Comparison of ENCODE assay signal across 22 cellular contexts in genomic region chr22:36907464-36907863, GRCh38. TPM values are rescaled to one million over a fixed set of nuclear protein-coding genes. Genes with fewer than 3 reads are reported as not detected.
A peak's percentile ranks its signal among the peaks of the same experiment; 100 is the strongest.
DNase-seq lines count a peak whose midpoint lies in the region; ATAC-seq, FAIRE-seq and TF ChIP-seq lines count a peak whose summit lies in the region.
"Had no signal": no experiment of that assay in that cellular context is flagged by ENCODE, and none has a peak within 500 bp of the region (broad histone marks: within the 10 kb centered on the region; RNA-seq: fewer than 3 reads in every experiment).

No MANE protein-coding gene starts in this region.

- 50% methylated on average over 3 of the region's 3 CpGs for WGBS in GM12878 (ENCODE audit: insufficient coverage, insufficient replicate concordance, low lambda C conversion rate, missing lambda C conversion rate)

- no peak for TF ChIP-seq EP300 in GM12878 (IDR thresholded peaks at IDR 0.05; ENCODE audit: borderline replicate concordance in 1 of 2, control insufficient read depth in 1 of 2, low read depth in 2 of 2, low read length in 2 of 2)

- CTCF ChIA-PET in GM12878 (lab: Yijun Ruan, JAX), result interaction anchor here (0.7 to 3.3 kb wide), 4 partner anchors 13 to 51 kb away, joined by 3 to 11 read pairs (median 4); no protein-coding TSS in a partner anchor

- no TSS peak for BruUV-seq in GM12878 (replicated peaks; lab: Mats Ljungman, UMichigan)

- H3K4me1 ChIP-seq in GM12878 (ENCODE audit: control insufficient read depth, insufficient read depth, low read length), result peaks cover 3% of the 10 kb centered on the region
- H3K4me1 ChIP-seq in osteoblast (ENCODE audit: insufficient read depth, low read length), result peaks cover 7% of the 10 kb centered on the region
- H3K4me1 ChIP-seq: Caco-2, HAP-1 had no signal

- H3K27ac ChIP-seq in GM12878 (ENCODE audit: control insufficient read depth, insufficient read depth) (no peak overlapping the region), osteoblast (ENCODE audit: low read depth, low read length) (no peak overlapping the region)
- H3K27ac ChIP-seq: C4-2B had no signal

- no peaks in the 10 kb centered on the region for H3K79me2 ChIP-seq in GM12878 (ENCODE audit: control insufficient read depth, insufficient read depth, low read length)
- no peaks in the 10 kb centered on the region for H3K79me2 ChIP-seq in osteoblast (ENCODE audit: insufficient read depth, low read length)

- no peaks in the 10 kb centered on the region for H3K36me3 ChIP-seq in GM12878 (ENCODE audit: control insufficient read depth in 2 of 2, insufficient read depth in 2 of 2, low read length in 1 of 2)
- no peaks in the 10 kb centered on the region for H3K36me3 ChIP-seq in osteoblast (ENCODE audit: insufficient read depth, low read length)
- H3K36me3 ChIP-seq: HAP-1 had no signal

- H3K9ac ChIP-seq in GM12878 (ENCODE audit: control insufficient read depth, insufficient read depth, low read length), result no peak overlapping the region

- no peak overlapping the region for H3K4me2 ChIP-seq in GM12878 (ENCODE audit: control insufficient read depth, insufficient read depth)
- no peak overlapping the region for H3K4me2 ChIP-seq in osteoblast (ENCODE audit: insufficient read depth, low read length)
- H3K4me2 ChIP-seq: GM23338 had no signal

- H4K20me1 ChIP-seq in GM12878 (ENCODE audit: control insufficient read depth, insufficient read depth) (no peaks in the 10 kb centered on the region), osteoblast (ENCODE audit: insufficient read depth, low read length) (no peaks in the 10 kb centered on the region)

- RAD21 ChIA-PET in GM12878 (lab: Charles Lee; ENCODE audit: unreplicated experiment), result interaction anchor here (0.8 to 1.6 kb wide), 6 partner anchors 12 to 69 kb away, joined by 3 to 6 read pairs (median 3); no protein-coding TSS in a partner anchor

- no peak overlapping the region for H2AFZ ChIP-seq in GM12878 (ENCODE audit: control insufficient read depth, low read depth, low read length)
- no peak overlapping the region for H2AFZ ChIP-seq in osteoblast (ENCODE audit: low read length)
- H2AFZ ChIP-seq: GM23338 had no signal

- SMC1A ChIA-PET in GM12878 (lab: Charles Lee; ENCODE audit: uncharacterized antibody, unreplicated experiment), result interaction anchor here (0.6 to 2.1 kb wide), 9 partner anchors 11 to 144 kb away, joined by 3 to 9 read pairs (median 3); no protein-coding TSS in a partner anchor

- peak; percentile 47 for ATAC-seq in GM12878
- no peak for ATAC-seq in GM19328 (IDR thresholded peaks at IDR 0.05; ENCODE audit: unreplicated experiment)
- ATAC-seq in Right ventricle myocardium inferior, result no peak
- ATAC-seq: CD8-positive, alpha-beta T cell; GM23338 had no signal

- H3K27me3 ChIP-seq in GM12878 (replicated peaks in 1 of 2; ENCODE audit: control insufficient read depth in 2 of 2, insufficient read depth in 2 of 2, low read length in 1 of 2) (no peaks in the 10 kb centered on the region), osteoblast (ENCODE audit: insufficient read depth, low read length) (peaks cover 34% of the 10 kb centered on the region)

- in situ Hi-C loops in GM12878 (cut with MboI), result no loop called here

- no peak for TF ChIP-seq RAD21 in GM12878 (IDR thresholded peaks at IDR 0.05; ENCODE audit: insufficient read depth, low read depth, low read length)

- no peak for TF ChIP-seq POLR2A in GM12878 (IDR thresholded peaks at IDR 0.05; ENCODE audit: low read depth, low read length)

- intact Hi-C loops in GM12878 (cut with micrococcal nuclease; ENCODE audit: unreplicated experiment), result no loop called here
- intact Hi-C loops in Right ventricle myocardium inferior (cut with DNase I), result no loop called here

- POLR2A ChIA-PET in GM12878 (lab: Charles Lee), result no interaction called here

- TF ChIP-seq CTCF in GM12878 (IDR thresholded peaks at IDR 0.05 in 2 of 3, conservative IDR thresholded peaks at IDR 0.05 in 1 of 3; ENCODE audit: control insufficient read depth in 2 of 3, extremely low read depth in 1 of 3, insufficient read depth in 1 of 3, low read depth in 3 of 3, low read length in 3 of 3) (no peak), osteoblast (IDR thresholded peaks at IDR 0.05; ENCODE audit: extremely low read depth, low read depth, low read length) (no peak)

- FAIRE-seq in GM19239 (lab: Jason Lieb, UNC) (peak; percentile 64), GM12878 (lab: Jason Lieb, UNC) (no peak)
- FAIRE-seq: GM12891, H54 had no signal

- DNase-seq in GM19239 (ENCODE audit: insufficient read length, low spot score) (no peak), GM12878 (ENCODE audit: low read depth, low spot score) (no peak), osteoblast (ENCODE audit: insufficient read length, low spot score, missing footprints) (peak; percentile 18), cortex of kidney (lab: John Stamatoyannopoulos, UW) (no peak), Right ventricle myocardium inferior (ENCODE audit: missing footprints) (no peak)
- DNase-seq: Caco-2; CD4-positive, CD25-positive, alpha-beta regulatory T cell; CD8-positive, alpha-beta T cell; DMS153; DND-41; EL; GDM1; HFFc6 had no signal

- no peak overlapping the region for H3K4me3 ChIP-seq in GM12878
- no peak overlapping the region for H3K4me3 ChIP-seq in osteoblast (ENCODE audit: insufficient read depth, low read length)
- H3K4me3 ChIP-seq: GM23338, HAP-1 had no signal

- H3K9me3 ChIP-seq in GM12878 (replicated peaks; ENCODE audit: control insufficient read depth, insufficient read depth, low read length) (no peaks in the 10 kb centered on the region; the same call in 2 of the 3 replicates), osteoblast (ENCODE audit: low read depth, low read length) (no peaks in the 10 kb centered on the region)
- H3K9me3 ChIP-seq: Caco-2, HAP-1 had no signal

TF ChIP-seq in GM12878, 131 proteins besides CTCF, POLR2A, EP300 and RAD21:
- TF ChIP-seq RAD51 (IDR thresholded peaks at IDR 0.05) (0 out of 2 replicates have a peak, but pooled peaks have one; percentile 11), IKZF1 (conservative IDR thresholded peaks at IDR 0.05) (no peak), NR2C2 (IDR thresholded peaks at IDR 0.05; ENCODE audit: borderline replicate concordance, control insufficient read depth, insufficient read length, low read depth) (no peak)

RNA-seq across cellular contexts. Expression of gene CSF2RB, which starts 6.0 kb away (rescaled TPM):
- total RNA-seq in GM12878 (2013; cell fraction: nucleolus; rRNA removed), result 70.3 and 76.1 TPM in 2 replicates
- total RNA-seq in GM12878 (2014; rRNA removed), result 9.4 and 10.1 TPM in 2 replicates
- 4.5 and 5.1 TPM in 2 replicates for total RNA-seq in GM12878 (2014; rRNA removed; fragmentation: Illumina TruSeq; extraction: Trizol)
- total RNA-seq in GM12878 (2021), result 8.9 and 9.4 TPM in 2 replicates
- polyA plus RNA-seq in GM12878 (2011; ENCODE audit: low read depth), result 3.2 TPM
- 11.2 and 12.5 TPM in 2 replicates for polyA plus RNA-seq in GM12878 (2011; rRNA removed)
- 9.3 and 12.2 TPM in 2 replicates for polyA plus RNA-seq in GM12878 (2011; cell fraction: cytosol; rRNA removed)
- polyA plus RNA-seq in GM12878 (2011; cell fraction: nucleus; rRNA removed), result 42.1 and 51.7 TPM in 2 replicates
- polyA plus RNA-seq in GM12878 (2012), result 8.3 and 8.6 TPM in 2 replicates
- polyA plus RNA-seq in GM12878 (2014; fragmentation: Illumina TruSeq; extraction: Trizol), result 3.3 and 5.6 TPM in 2 replicates
- 1 to 10 TPM in 1 of 2 experiments, under 1 TPM in 1; 0.82 to 1.5 TPM for polyA plus RNA-seq in GM12878 (2014; fragmentation: Nextera tagmentation; extraction: Ambion mirVana)
- 9.9 and 10.7 TPM in 2 replicates for polyA plus RNA-seq in GM12878 (2014; rRNA removed)
- polyA plus RNA-seq in GM12878 (2016; fragmentation: Nextera tagmentation; extraction: Ambion mirVana), result 1 to 10 TPM; 2.7 to 3.5 TPM
- 10.5 and 25.9 TPM in 2 replicates for polyA minus RNA-seq in GM12878 (2011; rRNA and poly(A)+ RNA removed)
- polyA minus RNA-seq in GM12878 (2011; cell fraction: cytosol; rRNA and poly(A)+ RNA removed), result 5.3 and 5.5 TPM in 2 replicates
- polyA minus RNA-seq in GM12878 (2011; cell fraction: nucleus; rRNA and poly(A)+ RNA removed), result 11.3 and 11.5 TPM in 2 replicates
- total RNA-seq in osteoblast, result 1.1 and 1.2 TPM in 2 replicates
- total RNA-seq in Right ventricle myocardium inferior, result 3.1 TPM
- total RNA-seq: A172, A673, Caco-2, GM23338 had no signal
- polyA plus RNA-seq: GM23338 had no signal

RNA-seq across cellular contexts. Expression of gene NCF4, which starts 46.7 kb away (rescaled TPM):
- total RNA-seq in GM12878 (2013; cell fraction: nucleolus; rRNA removed), result 26.0 and 26.7 TPM in 2 replicates
- 91.2 and 96.2 TPM in 2 replicates for total RNA-seq in GM12878 (2014; rRNA removed)
- total RNA-seq in GM12878 (2014; rRNA removed; fragmentation: Illumina TruSeq; extraction: Trizol), result 58.5 and 59.3 TPM in 2 replicates
- total RNA-seq in GM12878 (2021), result 65.6 and 66.5 TPM in 2 replicates
- polyA plus RNA-seq in GM12878 (2011; ENCODE audit: low read depth), result 15.4 TPM
- polyA plus RNA-seq in GM12878 (2011; rRNA removed), result 74.5 and 136 TPM in 2 replicates
- 163 and 194 TPM in 2 replicates for polyA plus RNA-seq in GM12878 (2011; cell fraction: cytosol; rRNA removed)
- polyA plus RNA-seq in GM12878 (2011; cell fraction: nucleus; rRNA removed), result 239 and 247 TPM in 2 replicates
- 24.0 and 30.9 TPM in 2 replicates for polyA plus RNA-seq in GM12878 (2012)
- 24.9 and 56.8 TPM in 2 replicates for polyA plus RNA-seq in GM12878 (2014; fragmentation: Illumina TruSeq; extraction: Trizol)
- polyA plus RNA-seq in GM12878 (2014; fragmentation: Nextera tagmentation; extraction: Ambion mirVana), result 10 to 100 TPM; 22.9 to 29.8 TPM
- 82.2 and 90.3 TPM in 2 replicates for polyA plus RNA-seq in GM12878 (2014; rRNA removed)
- 10 to 100 TPM; 78.5 to 84.5 TPM for polyA plus RNA-seq in GM12878 (2016; fragmentation: Nextera tagmentation; extraction: Ambion mirVana)
- 76.7 and 132 TPM in 2 replicates for polyA minus RNA-seq in GM12878 (2011; rRNA and poly(A)+ RNA removed)
- 33.1 and 37.9 TPM in 2 replicates for polyA minus RNA-seq in GM12878 (2011; cell fraction: cytosol; rRNA and poly(A)+ RNA removed)
- polyA minus RNA-seq in GM12878 (2011; cell fraction: nucleus; rRNA and poly(A)+ RNA removed), result 27.1 and 35.8 TPM in 2 replicates
- total RNA-seq in osteoblast, result under 0.01 and 0.36 TPM in 2 replicates
- 9.4 TPM for total RNA-seq in Right ventricle myocardium inferior
- total RNA-seq: A172, A673, Caco-2, GM23338, HFFc6 had no signal
- polyA plus RNA-seq: BJ, GM23338 had no signal
